In the genomic region with DNA sequence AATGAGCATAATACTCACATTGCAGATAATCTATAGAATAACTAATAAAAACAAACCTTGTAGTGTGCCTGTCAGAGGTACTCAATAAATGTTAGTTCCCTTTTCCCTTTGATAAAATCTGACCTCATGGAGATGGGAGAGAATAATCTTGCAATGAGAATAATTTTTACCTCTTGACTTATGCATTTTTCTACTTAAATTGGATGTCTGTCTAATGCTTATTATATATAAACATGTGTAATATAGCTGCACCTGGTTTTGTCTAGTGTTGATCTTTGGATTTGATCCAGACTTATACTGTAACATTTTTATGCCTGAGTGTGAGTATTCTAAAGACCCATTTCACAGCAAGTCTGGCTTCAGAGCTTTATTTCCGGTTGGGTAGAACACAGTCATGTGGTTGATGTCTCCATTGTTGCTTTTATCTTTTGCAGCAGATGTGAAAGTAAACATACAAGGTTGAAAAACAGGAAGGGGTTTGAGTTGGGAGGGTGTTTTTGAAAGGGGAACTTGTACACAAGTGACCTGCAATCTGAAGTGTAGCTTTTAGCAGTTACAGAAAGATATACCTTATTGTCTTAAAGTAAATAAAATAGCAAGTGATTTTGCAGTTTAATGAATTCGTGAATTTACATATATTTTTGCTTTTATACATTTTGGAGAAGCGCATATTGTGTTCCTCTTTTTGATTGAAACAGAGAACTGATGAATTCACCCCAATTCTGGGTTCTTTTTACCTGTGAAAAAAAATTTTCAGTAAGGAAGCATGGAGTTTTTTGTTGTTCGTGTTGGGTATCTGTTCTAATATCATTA, we compare ENCODE assay signal across 8 cellular contexts. TPM values are rescaled to one million over a fixed set of nuclear protein-coding genes. Genes with fewer than 3 reads are reported as not detected.
DNase-seq lines count a peak whose midpoint lies in the region; ATAC-seq and TF ChIP-seq lines count a peak whose summit lies in the region.

No MANE protein-coding gene starts in this region.

- H3K27me3 Mint-ChIP-seq in activated T-cell treated with anti-CD3 and anti-CD28 coated beads, Interleukin-2, amount 50 U/mL, for 24 hours: no peaks in the 10 kb centered on the region

- H3K27me3 ChIP-seq in lung (ENCODE audit: control insufficient read depth, insufficient read depth): no peaks in the 10 kb centered on the region

- no peaks in the 10 kb centered on the region for H3K36me3 Mint-ChIP-seq in activated T-cell treated with anti-CD3 and anti-CD28 coated beads, Interleukin-2, amount 50 U/mL, for 24 hours (ENCODE audit: low read depth)

- H3K4me3 Mint-ChIP-seq in activated T-cell treated with anti-CD3 and anti-CD28 coated beads, Interleukin-2, amount 50 U/mL, for 24 hours: peak overlapping the region; percentile 63

- H3K27ac Mint-ChIP-seq in activated T-cell treated with anti-CD3 and anti-CD28 coated beads, Interleukin-2, amount 50 U/mL, for 24 hours: peak overlapping the region; percentile 89

- no peaks in the 10 kb centered on the region for H3K36me3 ChIP-seq in lung (ENCODE audit: control insufficient read depth in 2 of 2, insufficient read depth in 2 of 2, low read length in 2 of 2)

- peaks cover 4 to 11% of the 10 kb centered on the region in 2 donors for H3K4me1 ChIP-seq in lung (ENCODE audit: control insufficient read depth in 2 of 2, insufficient read depth in 2 of 2, low read length in 2 of 2)

- peaks cover 62% of the 10 kb centered on the region for H3K4me1 Mint-ChIP-seq in activated T-cell treated with anti-CD3 and anti-CD28 coated beads, Interleukin-2, amount 50 U/mL, for 24 hours (ENCODE audit: low read depth)

- 9 to 36% methylated on average over 4 of the region's 4 CpGs for WGBS in lung, 2 donors

- DNase-seq in stimulated activated CD8-positive, alpha-beta memory T cell treated with anti-CD3 and anti-CD28 coated beads, Interleukin-15, amount 100 ng/mL, for 1 hour (ENCODE audit: low read depth): peak; percentile 14
- no peak for DNase-seq in stimulated activated CD8-positive, alpha-beta memory T cell treated with anti-CD3 and anti-CD28 coated beads, Interleukin-4, amount 100 ng/mL, for 48 hours
- peak; percentile 99 for DNase-seq in NAMALWA (ENCODE audit: low spot score)
- no peak for DNase-seq in activated T-cell treated with anti-CD3 and anti-CD28 coated beads, Interleukin-2, amount 50 U/mL, for 24 hours
- DNase-seq in lung (ENCODE audit: low spot score): no peak
- DNase-seq in ureter (ENCODE audit: low spot score): no peak
- no peak for DNase-seq in activated effector memory CD4-positive, alpha-beta T cell treated with anti-CD3 and anti-CD28 coated beads, Interleukin-2, amount 50 U/mL, for 16 hours

- peak; percentile 77 for ATAC-seq in HG02623 (IDR thresholded peaks at IDR 0.05; ENCODE audit: unreplicated experiment)
- ATAC-seq in lung (ENCODE audit: insufficient read depth, low FRiP score): peak; percentile 47

- no peaks in the 10 kb centered on the region for H3K9me3 Mint-ChIP-seq in activated T-cell treated with anti-CD3 and anti-CD28 coated beads, Interleukin-2, amount 50 U/mL, for 24 hours

- no peak for TF ChIP-seq CTCF in lung (IDR thresholded peaks at IDR 0.05; ENCODE audit: control extremely low read depth, extremely low read depth)

- no peak overlapping the region for H3K4me3 ChIP-seq in lung

- no peak overlapping the region for H3K27ac ChIP-seq in lung (ENCODE audit: low read depth in 1 of 2, low read length in 1 of 2)

- no peaks in the 10 kb centered on the region for H3K9me3 ChIP-seq in lung (ENCODE audit: control insufficient read depth in 2 of 2, insufficient read depth in 1 of 2, low read length in 1 of 2)

RNA-seq across cellular contexts. Expression of gene EPB41, which starts 12.5 kb away (rescaled TPM):
- total RNA-seq in lung: 10 to 100 TPM; 48.7 to 69.0 TPM
- polyA plus RNA-seq in lung: 10 to 100 TPM; 10.4 to 17.9 TPM
- total RNA-seq in ureter: 109 TPM

Comparison
In these comparisons a context has a peak if more than half of its experiments do, and no peak if none do; other contexts are left out.
1. DNase-seq: peak in stimulated activated CD8-positive, alpha-beta memory T cell treated with anti-CD3 and anti-CD28 coated beads, Interleukin-15, amount 100 ng/mL, for 1 hour (single experiment) and NAMALWA (single experiment); none in stimulated activated CD8-positive, alpha-beta memory T cell treated with anti-CD3 and anti-CD28 coated beads, Interleukin-4, amount 100 ng/mL, for 48 hours (single experiment), activated T-cell treated with anti-CD3 and anti-CD28 coated beads, Interleukin-2, amount 50 U/mL, for 24 hours (single experiment), lung (single experiment), ureter (single experiment) and activated effector memory CD4-positive, alpha-beta T cell treated with anti-CD3 and anti-CD28 coated beads, Interleukin-2, amount 50 U/mL, for 16 hours (single experiment).